11 cellular contexts compared by ENCODE assay signal in genomic region chr5:308672-309271, GRCh38. TPM values are rescaled to one million over a fixed set of nuclear protein-coding genes. Genes with fewer than 3 reads are reported as not detected.
A peak's percentile ranks its signal among the peaks of the same experiment; 100 is the strongest.
DNase-seq lines count a peak whose midpoint lies in the region; ATAC-seq and TF ChIP-seq lines count a peak whose summit lies in the region.
"Had no signal": no experiment of that assay in that cellular context is flagged by ENCODE, and none has a peak within 500 bp of the region (broad histone marks: within the 10 kb centered on the region; RNA-seq: fewer than 3 reads in every experiment).

No MANE protein-coding gene starts in this region.

- no peak overlapping the region for H4K5ac ChIP-seq in H9 (ENCODE audit: insufficient read length, low read depth, low read length)

- H3K36me3 Mint-ChIP-seq in H9 (ENCODE audit: insufficient read depth in 1 of 3, low read depth in 3 of 3), result peaks cover 2 to 37% (median 23%) of the 10 kb centered on the region in 3 experiments

- H3K79me1 ChIP-seq in H9 (ENCODE audit: insufficient read depth, low read depth, low read length, poor library complexity, severe bottlenecking) (no peaks in the 10 kb centered on the region), mesenchymal stem cell (replicated peaks; ENCODE audit: low read length, poor library complexity, severe bottlenecking) (peaks cover 38% of the 10 kb centered on the region)

- no peak overlapping the region; the same call in 1 of the 2 replicates for H3K14ac ChIP-seq in H9 (ENCODE audit: insufficient read depth, low read length)
- no peak overlapping the region for H3K14ac ChIP-seq in mesenchymal stem cell (ENCODE audit: low read length in 2 of 2)

- peak overlapping the region; percentile 17 to 75 (median 66); a peak in 2 of 7 replicates for H3K27ac Mint-ChIP-seq in H9
- H3K27ac Mint-ChIP-seq: immature natural killer cell had no signal

- no peak overlapping the region for H4K8ac ChIP-seq in H9 (replicated peaks; ENCODE audit: insufficient read length, low read depth, low read length)
- no peak overlapping the region for H4K8ac ChIP-seq in mesenchymal stem cell (ENCODE audit: low read length)

- H2BK12ac ChIP-seq in H9 (ENCODE audit: insufficient read length, low read depth, low read length) (no peak overlapping the region), mesenchymal stem cell (ENCODE audit: low read length in 2 of 2) (no peak overlapping the region)

- H3K4me1 ChIP-seq in H9 (ENCODE audit: insufficient read depth, low read length) (no peaks in the 10 kb centered on the region), mesenchymal stem cell (ENCODE audit: control insufficient read depth, insufficient read depth, low read depth, low read length) (peaks cover 32% of the 10 kb centered on the region)

- H3K9ac ChIP-seq in H9 (ENCODE audit: extremely low read depth, insufficient read length, low read length) (no peak overlapping the region), mesenchymal stem cell (ENCODE audit: low read length) (no peak overlapping the region)

- no peak overlapping the region for H2AFZ ChIP-seq in H9 (ENCODE audit: low read length)
- H2AFZ ChIP-seq in mesenchymal stem cell (ENCODE audit: low read depth, low read length), result no peak overlapping the region

- in situ Hi-C loops in astrocyte of the cerebellum (cut with HindIII; ENCODE audit: low sequenced_read_pairs), result no loop called here

- no peak for ATAC-seq in GM21381 (IDR thresholded peaks at IDR 0.05; ENCODE audit: unreplicated experiment)
- no peak for ATAC-seq in HG03342 (IDR thresholded peaks at IDR 0.05; ENCODE audit: unreplicated experiment)

- H3K4me2 ChIP-seq in H9 (ENCODE audit: insufficient read depth, insufficient read length, low read length), result no peak overlapping the region
- peak overlapping the region; percentile 6 for H3K4me2 ChIP-seq in mesenchymal stem cell (ENCODE audit: low read length, poor library complexity, severe bottlenecking)

- DNase-seq in AG20443 (ENCODE audit: low spot score) (peak; percentile 69), H9 (no peak), astrocyte of the cerebellum (ENCODE audit: low read depth) (peak; percentile 22), mesenchymal stem cell (peak; percentile 25), germinal center (ENCODE audit: low spot score) (no peak), MV-4-11 (lab: John Stamatoyannopoulos, UW) (no peak)
- DNase-seq: DMS153, immature natural killer cell, NCI-H1048 had no signal

- H3K23me2 ChIP-seq in H9 (ENCODE audit: insufficient read length, low read depth, low read length, poor library complexity, severe bottlenecking), result no peaks in the 10 kb centered on the region

- WGBS in H9 (ENCODE audit: extremely low coverage, insufficient read length, low lambda C conversion rate), result no CpG with 5 or more reads among the region's 18 CpGs
- 87% methylated on average over 18 of the region's 18 CpGs for WGBS in mesenchymal stem cell

- H3K27me3 Mint-ChIP-seq in H9 (ENCODE audit: low read depth), result no peaks in the 10 kb centered on the region

- no peaks in the 10 kb centered on the region for H4K20me1 ChIP-seq in H9 (ENCODE audit: control insufficient read depth, insufficient read depth, insufficient read length)

- H3K27ac ChIP-seq in H9 (ENCODE audit: insufficient read length, low read depth, low read length) (no peak overlapping the region), mesenchymal stem cell (ENCODE audit: low read length, poor library complexity, severe bottlenecking) (no peak overlapping the region)

- H3K23ac ChIP-seq in H9 (ENCODE audit: insufficient read length, low read depth, low read length), result no peak overlapping the region
- H3K23ac ChIP-seq in mesenchymal stem cell (ENCODE audit: low read length in 2 of 2), result no peak overlapping the region

- peak; percentile 50 for TF ChIP-seq CTCF in H9 (conservative IDR thresholded peaks at IDR 0.05)
- peak; percentile 61 for TF ChIP-seq CTCF in astrocyte of the cerebellum (IDR thresholded peaks at IDR 0.05; ENCODE audit: low read depth, low read length, missing control alignments)

- no peaks in the 10 kb centered on the region for H3K9me3 Mint-ChIP-seq in H9
- H3K9me3 Mint-ChIP-seq: immature natural killer cell had no signal

- no peak overlapping the region for H3T11ph ChIP-seq in H9 (ENCODE audit: low read length)

- H2BK20ac ChIP-seq in H9 (ENCODE audit: low read depth, low read length, poor library complexity, severe bottlenecking), result no peak overlapping the region

- H3K4me3 ChIP-seq in astrocyte of the cerebellum (ENCODE audit: low read depth, low read length) (no peak overlapping the region), mesenchymal stem cell (ENCODE audit: insufficient read depth in 1 of 2, low read depth in 1 of 2, low read length in 2 of 2) (no peak overlapping the region)

- peaks cover 50 to 56% of the 10 kb centered on the region in 2 experiments for H3K36me3 ChIP-seq in mesenchymal stem cell (ENCODE audit: control insufficient read depth in 1 of 2, insufficient read depth in 2 of 2, low read depth in 1 of 2, low read length in 2 of 2)

- no peak overlapping the region for H3K4me3 Mint-ChIP-seq in H9
- H3K4me3 Mint-ChIP-seq: immature natural killer cell had no signal

- H2AK5ac ChIP-seq in H9 (ENCODE audit: insufficient read length, low read length) (no peak overlapping the region), mesenchymal stem cell (ENCODE audit: low read length, severe bottlenecking) (no peak overlapping the region)

- no peak overlapping the region for H2BK5ac ChIP-seq in H9 (ENCODE audit: insufficient read length, low read length)
- no peak overlapping the region for H2BK5ac ChIP-seq in mesenchymal stem cell (ENCODE audit: low read depth, low read length, poor library complexity, severe bottlenecking)

- H3K18ac ChIP-seq in H9 (ENCODE audit: insufficient read length, low read depth, low read length), result no peak overlapping the region
- no peak overlapping the region for H3K18ac ChIP-seq in mesenchymal stem cell (ENCODE audit: low read depth in 1 of 2, low read length in 2 of 2)

- H3K4me1 Mint-ChIP-seq in H9, result peaks cover 0 to 12% of the 10 kb centered on the region in 2 experiments

- no peaks in the 10 kb centered on the region; the same call in 1 of the 2 replicates for H3K79me2 ChIP-seq in H9 (ENCODE audit: insufficient read depth, low read length)

- H3K4ac ChIP-seq in H9 (ENCODE audit: low read depth, low read length), result no peak overlapping the region
- H3K4ac ChIP-seq in mesenchymal stem cell (ENCODE audit: low read depth in 1 of 2, low read length in 2 of 2), result no peak overlapping the region

- H3K9me3 ChIP-seq in H9 (ENCODE audit: control insufficient read depth, low read depth, low read length) (no peaks in the 10 kb centered on the region), mesenchymal stem cell (ENCODE audit: control insufficient read depth, low read length) (no peaks in the 10 kb centered on the region)

- H2BK120ac ChIP-seq in H9 (ENCODE audit: low read depth, low read length, poor library complexity, severe bottlenecking) (no peak overlapping the region), mesenchymal stem cell (ENCODE audit: low read depth, low read length) (no peak overlapping the region)

- no peak overlapping the region for H3K56ac ChIP-seq in H9 (ENCODE audit: insufficient read length, low read depth, low read length)

- H4K91ac ChIP-seq in H9 (ENCODE audit: insufficient read length, low read depth, low read length) (no peak overlapping the region), mesenchymal stem cell (ENCODE audit: low read length) (no peak overlapping the region)

- H2BK15ac ChIP-seq in H9 (ENCODE audit: low read depth, low read length) (no peak overlapping the region), mesenchymal stem cell (ENCODE audit: low read depth, poor library complexity, severe bottlenecking) (no peak overlapping the region)

- no peaks in the 10 kb centered on the region for H3K27me3 ChIP-seq in H9 (ENCODE audit: insufficient read depth, low read length)
- H3K27me3 ChIP-seq in mesenchymal stem cell (ENCODE audit: control insufficient read depth in 1 of 2, insufficient read depth in 1 of 2, low read length in 2 of 2), result no peaks in the 10 kb centered on the region

RNA-seq across cellular contexts. Expression of gene AHRR, which starts 12.7 kb away (rescaled TPM):
- 1.7 and 2.2 TPM in 2 replicates for total RNA-seq in H9 (2021)
- 12.1 TPM for polyA plus RNA-seq in mesenchymal stem cell (2013, experiment 1 of 2)
- 12.0 TPM for polyA plus RNA-seq in mesenchymal stem cell (2013, experiment 2 of 2)

RNA-seq across cellular contexts. Expression of gene PDCD6, which starts 37.3 kb away (rescaled TPM):
- 84.9 and 91.5 TPM in 2 replicates for total RNA-seq in H9 (2021)
- polyA plus RNA-seq in mesenchymal stem cell (2013, experiment 1 of 2), result 71.0 TPM
- polyA plus RNA-seq in mesenchymal stem cell (2013, experiment 2 of 2), result 74.3 TPM

Comparison
In these comparisons a context has a peak if more than half of its experiments do, and no peak if none do; other contexts are left out.
1. DNase-seq: peak in AG20443 (single experiment), astrocyte of the cerebellum (single experiment) and mesenchymal stem cell (single experiment); none in H9 (single experiment), germinal center (single experiment) and MV-4-11 (single experiment).